ENCODE assay signal across 21 cellular contexts in genomic region chr2:4445821-4446220, GRCh38.
"Had no signal": no experiment of that assay in that cellular context is flagged by ENCODE, and none has a peak within 500 bp of the region (broad histone marks: within the 10 kb centered on the region; RNA-seq: fewer than 3 reads in every experiment).

No MANE protein-coding gene starts in this region.

- H3K36me3 ChIP-seq: adrenal gland, neutrophil, pancreas, right atrium auricular region, thoracic aorta, vagina had no signal

- H3K4me1 ChIP-seq: adrenal gland, pancreas, psoas muscle, right atrium auricular region, vagina had no signal

- H3K27ac ChIP-seq: adrenal gland, neutrophil, pancreas, psoas muscle, right atrium auricular region, thoracic aorta, vagina had no signal

- H3K27me3 ChIP-seq: adrenal gland, neutrophil, pancreas, right atrium auricular region, vagina had no signal

- H3K9me3 ChIP-seq: adrenal gland, neutrophil, pancreas, psoas muscle, right atrium auricular region, thoracic aorta, vagina had no signal

- ATAC-seq: left ventricle myocardium superior, natural killer cell, pancreas, psoas muscle had no signal

- H3K4me3 ChIP-seq: adrenal gland, pancreas, psoas muscle, right atrium auricular region, thoracic aorta, vagina had no signal

- DNase-seq: activated CD4-positive, alpha-beta T cell treated with anti-CD3 and anti-CD28 coated beads for 1 hour; activated CD8-positive, alpha-beta memory T cell treated with anti-CD3 and anti-CD28 coated beads for 24 hours; activated CD8-positive, alpha-beta memory T cell treated with anti-CD3 and anti-CD28 coated beads, Interleukin-2, amount 50 U/mL, for 4 hours; activated naive CD4-positive, alpha-beta T cell; activated T-cell treated with anti-CD3 and anti-CD28 coated beads, Interleukin-2, amount 50 U/mL, for 24 hours; adrenal gland; cortex of kidney; erythroblast; foreskin melanocyte; hippocampal formation; left ventricle myocardium superior; mammary epithelial cell; natural killer cell; psoas muscle; stimulated activated CD4-positive, alpha-beta T cell treated with anti-CD3 and anti-CD28 coated beads, Interleukin-4, amount 100 ng/mL, for 24 hours; stimulated activated naive CD4-positive, alpha-beta T cell treated with Interleukin-2 at 50 U/mL for 16 hours had no signal
